ENCODE assay signal across 17 cellular contexts in genomic region chr7:140659727-140660396, GRCh38. TPM values are rescaled to one million over a fixed set of nuclear protein-coding genes. Genes with fewer than 3 reads are reported as not detected.
A peak's percentile ranks its signal among the peaks of the same experiment; 100 is the strongest.
DNase-seq lines count a peak whose midpoint lies in the region; ATAC-seq and TF ChIP-seq lines count a peak whose summit lies in the region.
"Had no signal": no experiment of that assay in that cellular context is flagged by ENCODE, and none has a peak within 500 bp of the region (broad histone marks: within the 10 kb centered on the region; RNA-seq: fewer than 3 reads in every experiment).

No MANE protein-coding gene starts in this region.

- no peak overlapping the region for H3K9ac ChIP-seq in IMR-90 (ENCODE audit: low read depth, low read length)
- no peak overlapping the region for H3K9ac ChIP-seq in SK-N-SH

- ATAC-seq in IMR-90 (ENCODE audit: low read depth) (peak; percentile 10; the same call in 1 of the 2 replicates), HG03378 (IDR thresholded peaks at IDR 0.05; ENCODE audit: unreplicated experiment) (no peak), upper lobe of left lung (ENCODE audit: low FRiP score in 2 of 2) (no peak)
- ATAC-seq: Panc1 had no signal

- H3K4me1 ChIP-seq in IMR-90 (ENCODE audit: control insufficient read depth, insufficient read depth, low read length) (peaks cover 4% of the 10 kb centered on the region; the same call in 1 of the 2 replicates), suprapubic skin (peaks cover 17% of the 10 kb centered on the region), SK-N-SH (ENCODE audit: control insufficient read depth in 1 of 2, insufficient read depth in 2 of 2, low read depth in 1 of 2, low read length in 1 of 2) (no peaks in the 10 kb centered on the region), upper lobe of left lung (peaks cover 6 to 16% (median 14%) of the 10 kb centered on the region in 4 donors)

- H3K4me3 ChIP-seq in IMR-90 (ENCODE audit: insufficient read depth, low read depth, low read length) (no peak overlapping the region), epithelial cell of esophagus (ENCODE audit: low read length) (no peak overlapping the region), suprapubic skin (no peak overlapping the region), SK-N-SH (ENCODE audit: low read depth in 2 of 2, low read length in 1 of 2) (no peak overlapping the region), upper lobe of left lung (no peak overlapping the region)

- POLR2A ChIA-PET in IMR-90 (lab: Charles Lee; ENCODE audit: unreplicated experiment) (no interaction called here), SK-N-SH (lab: Yijun Ruan, JAX) (no interaction called here)

- H3F3A ChIP-seq in SK-N-SH (replicated peaks; ENCODE audit: insufficient read depth) = no peaks in the 10 kb centered on the region

- H3K27ac ChIP-seq in IMR-90 (ENCODE audit: insufficient read depth, low read length) (no peak overlapping the region), suprapubic skin (no peak overlapping the region), SK-N-SH (ENCODE audit: low read depth in 2 of 2, low read length in 1 of 2) (no peak overlapping the region), upper lobe of left lung (no peak overlapping the region)
- H3K27ac ChIP-seq: 22Rv1 had no signal

- H2BK20ac ChIP-seq in IMR-90 (ENCODE audit: low read depth, low read length) = no peak overlapping the region

- dilution Hi-C loops in IMR-90 (cut with HindIII; ENCODE audit: low sequenced_read_pairs, unreplicated experiment) = no loop called here

- no peak for TF ChIP-seq CTCF in IMR-90 (conservative IDR thresholded peaks at IDR 0.05; ENCODE audit: low read depth, low read length)
- TF ChIP-seq CTCF in epithelial cell of esophagus (IDR thresholded peaks at IDR 0.05; ENCODE audit: insufficient read depth, low read depth, low read length, missing control alignments) = no peak
- no peak for TF ChIP-seq CTCF in suprapubic skin (IDR thresholded peaks at IDR 0.05)
- no peak for TF ChIP-seq CTCF in SK-N-SH (IDR thresholded peaks at IDR 0.05)
- no peak for TF ChIP-seq CTCF in upper lobe of left lung (IDR thresholded peaks at IDR 0.05)

- H4K20me1 ChIP-seq in IMR-90 (ENCODE audit: insufficient read depth, low read length) = no peaks in the 10 kb centered on the region
- H4K20me1 ChIP-seq in SK-N-SH (ENCODE audit: insufficient read depth) = no peaks in the 10 kb centered on the region

- H3K4me2 ChIP-seq in IMR-90 (ENCODE audit: low read depth, low read length) (no peak overlapping the region), SK-N-SH (no peak overlapping the region)

- no peak for TF ChIP-seq EP300 in suprapubic skin (IDR thresholded peaks at IDR 0.05)
- no peak for TF ChIP-seq EP300 in SK-N-SH (IDR thresholded peaks at IDR 0.05; ENCODE audit: borderline replicate concordance in 1 of 2, low read depth in 1 of 2, low read length in 1 of 2)
- no peak for TF ChIP-seq EP300 in upper lobe of left lung (IDR thresholded peaks at IDR 0.05)

- no peak overlapping the region for H2BK120ac ChIP-seq in IMR-90 (ENCODE audit: low read depth, low read length)

- no peak overlapping the region for H3K14ac ChIP-seq in IMR-90 (replicated peaks; ENCODE audit: low read depth, low read length)

- no peaks in the 10 kb centered on the region for H3K79me2 ChIP-seq in SK-N-SH (ENCODE audit: insufficient read depth)

- H3K56ac ChIP-seq in IMR-90 (ENCODE audit: extremely low read depth, insufficient read depth, low read length) = no peak overlapping the region

- no peak overlapping the region; the same call in 1 of the 2 replicates for H4K5ac ChIP-seq in IMR-90 (ENCODE audit: low read depth, low read length)

- H2AFZ ChIP-seq in IMR-90 (replicated peaks; ENCODE audit: low read length, poor library complexity) (peak overlapping the region; percentile 53), SK-N-SH (ENCODE audit: low read depth) (no peak overlapping the region)

- no peak overlapping the region for H2AK9ac ChIP-seq in IMR-90 (replicated peaks; ENCODE audit: low read depth, low read length, poor library complexity)

- intact Hi-C loops in IMR-90 (cut with micrococcal nuclease) = no loop called here

- no peak overlapping the region for H2AK5ac ChIP-seq in IMR-90 (ENCODE audit: low read depth, low read length)

- no peak overlapping the region for H3K18ac ChIP-seq in IMR-90 (ENCODE audit: low read depth, low read length)

- no peaks in the 10 kb centered on the region for H3K9me1 ChIP-seq in IMR-90 (ENCODE audit: insufficient read depth, low read length)

- 51% methylated on average over 6 of the region's 12 CpGs; no CpG with 5 or more reads in 1 of the 2 experiments for WGBS in IMR-90 (ENCODE audit: extremely low coverage in 2 of 2, insufficient read length in 1 of 2), 2 experiments
- WGBS in suprapubic skin = 62% methylated on average over 12 of the region's 12 CpGs
- 82% methylated on average over 11 of the region's 12 CpGs for WGBS in SK-N-SH (ENCODE audit: low lambda C conversion rate)
- WGBS in upper lobe of left lung, 2 donors = 66 to 68% methylated on average over 11 of the region's 12 CpGs

- no peak for TF ChIP-seq POLR2A in IMR-90 (IDR thresholded peaks at IDR 0.05; ENCODE audit: low read depth, low read length)
- TF ChIP-seq POLR2A in suprapubic skin (IDR thresholded peaks at IDR 0.05) = no peak
- no peak for TF ChIP-seq POLR2A in upper lobe of left lung (IDR thresholded peaks at IDR 0.05)

- no peak overlapping the region for H2BK15ac ChIP-seq in IMR-90 (ENCODE audit: low read depth, low read length)

- H4K8ac ChIP-seq in IMR-90 (ENCODE audit: low read depth in 2 of 2, low read length in 2 of 2) = no peak overlapping the region

- in situ Hi-C loops in IMR-90 (cut with MboI; ENCODE audit: low sequenced_read_pairs) = no loop called here

- H3K23ac ChIP-seq in IMR-90 (ENCODE audit: low read depth, low read length) = 0 out of 2 replicates have a peak overlapping the region, but pooled peaks have one; percentile 16

- no TSS peak for BruUV-seq in IMR-90 (replicated peaks; lab: Mats Ljungman, UMichigan)

- H2BK5ac ChIP-seq in IMR-90 (ENCODE audit: low read depth, low read length, poor library complexity, severe bottlenecking) = no peak overlapping the region

- no peaks in the 10 kb centered on the region for H3K9me2 ChIP-seq in SK-N-SH

- TF ChIP-seq RAD21 in IMR-90 (IDR thresholded peaks at IDR 0.05; ENCODE audit: low read length) (no peak), SK-N-SH (IDR thresholded peaks at IDR 0.05; ENCODE audit: low read length) (no peak)

- peaks cover 3% of the 10 kb centered on the region; the same call in 1 of the 2 replicates for H3K27me3 ChIP-seq in IMR-90 (ENCODE audit: control insufficient read depth, insufficient read depth, low read length)
- H3K27me3 ChIP-seq in suprapubic skin = no peaks in the 10 kb centered on the region
- H3K27me3 ChIP-seq in SK-N-SH (ENCODE audit: insufficient read depth) = 0 out of 2 replicates have a peak, but pooled peaks cover 7% of the 10 kb centered on the region
- H3K27me3 ChIP-seq in upper lobe of left lung = no peaks in the 10 kb centered on the region

- H3K9me3 ChIP-seq in IMR-90 (ENCODE audit: control insufficient read depth, insufficient read depth, low read length) (no peaks in the 10 kb centered on the region), suprapubic skin (no peaks in the 10 kb centered on the region), SK-N-SH (no peaks in the 10 kb centered on the region), upper lobe of left lung (no peaks in the 10 kb centered on the region)

- H3K36me3 ChIP-seq in IMR-90 (ENCODE audit: control insufficient read depth, insufficient read depth, low read length) (no peaks in the 10 kb centered on the region), suprapubic skin (no peaks in the 10 kb centered on the region), SK-N-SH (replicated peaks in 1 of 2; ENCODE audit: control insufficient read depth in 1 of 2, insufficient read depth in 2 of 2, low read length in 1 of 2) (no peaks in the 10 kb centered on the region), upper lobe of left lung (no peaks in the 10 kb centered on the region)

- no peak overlapping the region for H3K4ac ChIP-seq in IMR-90 (ENCODE audit: low read depth, low read length)

- DNase-seq in NCI-H2171 treated with DMSO at 0.1 percent for 48 hours (lab: John Stamatoyannopoulos, UW) (peak; percentile 27), NCI-H2171 (lab: John Stamatoyannopoulos, UW) (no peak), IMR-90 (peak; percentile 71), epithelial cell of esophagus (ENCODE audit: low read depth) (peak; percentile 46), suprapubic skin (ENCODE audit: low spot score in 2 of 2) (peak; percentile 15 to 52), SK-N-SH (no peak), upper lobe of left lung (no peak)
- DNase-seq: C1 segment of cervical spinal cord, COR-L47, NCI-H1436, NCI-H2081 treated with DMSO at 0.1 percent for 48 hours, NCI-H345, NCI-H526 treated with DMSO at 0.1 percent for 48 hours, SHP77 treated with DMSO at 0.1 percent for 48 hours had no signal

- CTCF ChIA-PET in IMR-90 (lab: Yijun Ruan, JAX) (interaction anchor here (0.7 kb wide), 1 partner anchor 468 kb away, joined by 3 read pairs; no protein-coding TSS in a partner anchor), SK-N-SH (lab: Yijun Ruan, JAX) (interaction anchor here (0.9 to 5.3 kb wide), 6 partner anchors 9 to 353 kb away, joined by 3 to 34 read pairs (median 8); partner anchors contain the start of genes ADCK2 and MRPS33)

- no peak overlapping the region for H4K91ac ChIP-seq in IMR-90 (ENCODE audit: insufficient read depth, low read depth, low read length)

- no peaks in the 10 kb centered on the region for H3K79me1 ChIP-seq in IMR-90 (ENCODE audit: low read depth in 1 of 2, low read length in 2 of 2)

RNA-seq across cellular contexts. Expression of gene ADCK2, which starts 12.9 kb away (rescaled TPM):
- total RNA-seq in IMR-90 (2012; rRNA removed) = 7.5 and 10.0 TPM in 2 replicates
- 6.9 and 7.1 TPM in 2 replicates for polyA plus RNA-seq in IMR-90 (2012; rRNA removed)
- 5.8 and 9.5 TPM in 2 replicates for polyA plus RNA-seq in IMR-90 (2012; cell fraction: cytosol; rRNA removed)
- polyA plus RNA-seq in IMR-90 (2012; cell fraction: nucleus; rRNA removed; ENCODE audit: low replicate concordance) = 5.3 and 5.7 TPM in 2 replicates
- total RNA-seq in suprapubic skin = 10 to 100 TPM; 41.2 to 65.9 (median 53.3) TPM
- 17.7 and 19.0 TPM in 2 replicates for polyA plus RNA-seq in SK-N-SH (2012; rRNA removed)
- 11.9 and 15.3 TPM in 2 replicates for polyA plus RNA-seq in SK-N-SH (2012; cell fraction: cytosol; rRNA removed)
- 9.5 and 11.5 TPM in 2 replicates for polyA plus RNA-seq in SK-N-SH (2012; cell fraction: nucleus; rRNA removed)
- 10 to 100 TPM; 19.4 to 39.8 (median 30.0) TPM for total RNA-seq in upper lobe of left lung

RNA-seq across cellular contexts. Expression of gene DENND2A, which starts 19.2 kb away (rescaled TPM):
- 7.5 and 7.8 TPM in 2 replicates for total RNA-seq in IMR-90 (2012; rRNA removed)
- polyA plus RNA-seq in IMR-90 (2012; rRNA removed) = 7.4 and 10.3 TPM in 2 replicates
- polyA plus RNA-seq in IMR-90 (2012; cell fraction: cytosol; rRNA removed) = 7.5 and 18.0 TPM in 2 replicates
- polyA plus RNA-seq in IMR-90 (2012; cell fraction: nucleus; rRNA removed; ENCODE audit: low replicate concordance) = 14.9 and 25.0 TPM in 2 replicates
- total RNA-seq in suprapubic skin = 1 to 10 TPM in 3 of 4 donors, under 1 TPM in 1; 0.99 to 5.1 (median 2.2) TPM
- 2.1 and 3.5 TPM in 2 replicates for polyA plus RNA-seq in SK-N-SH (2012; rRNA removed)
- polyA plus RNA-seq in SK-N-SH (2012; cell fraction: cytosol; rRNA removed) = 1.5 and 2.8 TPM in 2 replicates
- polyA plus RNA-seq in SK-N-SH (2012; cell fraction: nucleus; rRNA removed) = 3.5 and 4.4 TPM in 2 replicates
- 10 to 100 TPM in 4 of 6 donors, 1 to 10 TPM in 2; 4.1 to 27.8 (median 12.1) TPM for total RNA-seq in upper lobe of left lung

RNA-seq across cellular contexts. Expression of gene NDUFB2, which starts 36.6 kb away (rescaled TPM):
- 81.7 and 136 TPM in 2 replicates for total RNA-seq in IMR-90 (2012; rRNA removed)
- 143 and 170 TPM in 2 replicates for polyA plus RNA-seq in IMR-90 (2012; rRNA removed)
- 591 and 666 TPM in 2 replicates for polyA plus RNA-seq in IMR-90 (2012; cell fraction: cytosol; rRNA removed)
- 135 and 207 TPM in 2 replicates for polyA plus RNA-seq in IMR-90 (2012; cell fraction: nucleus; rRNA removed; ENCODE audit: low replicate concordance)
- total RNA-seq in suprapubic skin = 100 to 1,000 TPM; 104 to 435 (median 229) TPM
- polyA plus RNA-seq in SK-N-SH (2012; rRNA removed) = 1,154 and 1,214 TPM in 2 replicates
- 908 and 1,048 TPM in 2 replicates for polyA plus RNA-seq in SK-N-SH (2012; cell fraction: cytosol; rRNA removed)
- 281 and 458 TPM in 2 replicates for polyA plus RNA-seq in SK-N-SH (2012; cell fraction: nucleus; rRNA removed)
- total RNA-seq in upper lobe of left lung = 100 to 1,000 TPM in 5 of 6 donors, 10 to 100 TPM in 1; 51.3 to 204 (median 156) TPM

Comparison
In these comparisons a context has a peak if more than half of its experiments do, and no peak if none do; other contexts are left out.
1. DNase-seq: peak in NCI-H2171 treated with DMSO at 0.1 percent for 48 hours (single experiment), IMR-90 (single experiment), epithelial cell of esophagus (single experiment) and suprapubic skin (2 of 2); none in NCI-H2171 (single experiment), SK-N-SH (single experiment) and upper lobe of left lung (0 of 2).